In the genomic region with DNA sequence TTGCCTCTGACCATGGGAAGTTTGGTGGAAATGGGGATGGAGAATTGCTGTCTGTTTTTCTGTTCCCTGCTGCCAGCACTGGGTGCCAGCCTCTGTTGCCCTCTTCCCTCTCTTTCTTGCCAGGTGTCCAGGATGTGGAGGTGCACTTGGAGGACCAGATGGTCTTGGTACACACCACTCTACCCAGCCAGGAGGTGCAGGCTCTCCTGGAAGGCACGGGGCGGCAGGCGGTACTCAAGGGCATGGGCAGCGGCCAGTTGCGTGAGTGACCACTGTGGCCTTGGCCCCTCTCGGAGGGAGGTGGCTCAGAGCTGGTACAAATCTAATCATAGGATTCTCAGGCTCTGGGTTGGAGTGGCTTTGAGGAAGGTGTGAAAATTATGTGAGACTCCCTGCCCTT, we compare ENCODE assay signal across 9 cellular contexts. TPM values are rescaled to one million over a fixed set of nuclear protein-coding genes. Genes with fewer than 3 reads are reported as not detected.
"Had no signal": no experiment of that assay in that cellular context is flagged by ENCODE, and none has a peak within 500 bp of the region (broad histone marks: within the 10 kb centered on the region; RNA-seq: fewer than 3 reads in every experiment).

No MANE protein-coding gene starts in this region.

- DNase-seq: H9, HCEC 1CT, IMR-90 had no signal

- ATAC-seq: GM23338, K562 had no signal

- H3K4me3 ChIP-seq: GM23338, K562 had no signal

- H2AFZ ChIP-seq: GM23338 had no signal

- FAIRE-seq: H1, H54, HTR-8/SVneo, K562 had no signal

- H3K4me2 ChIP-seq: GM23338 had no signal

RNA-seq across cellular contexts. Expression of gene CTSF, which starts 30.6 kb away (rescaled TPM):
- total RNA-seq: HT-29 had no signal
